Comparison of ENCODE assay signal across 6 cellular contexts in the genomic region with DNA sequence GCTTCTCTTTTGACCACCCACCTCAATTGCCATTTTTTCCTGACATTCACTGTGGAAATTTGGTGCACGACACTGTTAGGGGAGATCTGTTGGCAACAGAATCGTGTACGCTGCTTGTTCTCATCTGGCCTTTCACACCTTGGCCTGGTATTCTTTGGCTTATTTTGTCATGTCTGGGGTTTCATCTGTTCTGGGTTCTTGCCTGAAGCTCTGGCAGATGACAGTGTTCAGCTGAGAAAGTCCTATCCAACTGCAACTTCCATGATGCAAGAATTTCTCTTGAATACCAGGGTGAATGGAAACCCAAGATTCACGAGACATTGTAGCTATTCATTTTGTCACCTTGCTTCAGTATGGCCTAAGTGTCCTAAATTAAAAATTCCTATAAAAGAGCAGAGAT.
"Had no signal": no experiment of that assay in that cellular context is flagged by ENCODE, and none has a peak within 500 bp of the region (broad histone marks: within the 10 kb centered on the region; RNA-seq: fewer than 3 reads in every experiment).

No MANE protein-coding gene starts in this region.

- H3K27ac ChIP-seq: HL-60 had no signal

- DNase-seq: IMR-90, KBM-7, KG1 had no signal

- H3K4me3 ChIP-seq: K562 had no signal

- ATAC-seq: HepG2, K562 had no signal
